29 cellular contexts compared by ENCODE assay signal in genomic region chr22:49010901-49011300, GRCh38.
A peak's percentile ranks its signal among the peaks of the same experiment; 100 is the strongest.
DNase-seq lines count a peak whose midpoint lies in the region; ATAC-seq, FAIRE-seq and TF ChIP-seq lines count a peak whose summit lies in the region.
"Had no signal": no experiment of that assay in that cellular context is flagged by ENCODE, and none has a peak within 500 bp of the region (broad histone marks: within the 10 kb centered on the region; RNA-seq: fewer than 3 reads in every experiment).

No MANE protein-coding gene starts in this region.

- ATAC-seq in right lobe of liver (no peak), HepG2 (no peak; the same call in 2 of the 3 replicates), natural killer cell (no peak), GM18519 (IDR thresholded peaks at IDR 0.05; ENCODE audit: low FRiP score, unreplicated experiment) (no peak)
- ATAC-seq: activated T-helper 17 cell treated with anti-CD3 and anti-CD28 coated beads, Interleukin-2, amount 50 U/mL, for 72 hours; left lung; naive thymus-derived CD4-positive, alpha-beta T cell; stimulated activated naive CD8-positive, alpha-beta T cell treated with anti-CD3 and anti-CD28 coated beads, Interleukin-15, Interleukin-2, amounts not matched to agents 100 U/mL and 50 U/mL, for 24 hours had no signal

- no peaks in the 10 kb centered on the region for H3K4me1 Mint-ChIP-seq in natural killer cell
- H3K4me1 Mint-ChIP-seq: activated B cell treated with CpG ODN at 0.5 μM for 24 hours; activated T-helper 17 cell treated with anti-CD3 and anti-CD28 coated beads, Interleukin-2, amount 50 U/mL, for 72 hours; CD8-positive, alpha-beta memory T cell; IgD-negative memory B cell; immature natural killer cell; naive thymus-derived CD4-positive, alpha-beta T cell had no signal

- POLR2A ChIA-PET in HepG2 (lab: Yijun Ruan, JAX), result no interaction called here

- H3K27me3 ChIP-seq in right lobe of liver (no peaks in the 10 kb centered on the region), HepG2 (ENCODE audit: control insufficient read depth in 1 of 2, insufficient read depth in 2 of 2, low read length in 2 of 2) (peaks cover 3 to 69% of the 10 kb centered on the region in 2 experiments; a peak in 4 of 5 replicates)
- H3K27me3 ChIP-seq: Peyer's patch, thyroid gland had no signal

- no peak for TF ChIP-seq EP300 in HepG2 (IDR thresholded peaks at IDR 0.05; ENCODE audit: low read depth in 2 of 2, low read length in 2 of 2)
- TF ChIP-seq EP300 in HepG2 (CRISPR knock-in tag; IDR thresholded peaks at IDR 0.05; ENCODE audit: borderline replicate concordance), result no peak

- in situ Hi-C loops in HepG2 (cut with HindIII; ENCODE audit: extremely low pct_ligation_motif_present, low pct_unique_long_range_greater_than_20kb), result no loop called here

- no TSS peak for BruUV-seq in HepG2 (replicated peaks; lab: Mats Ljungman, UMichigan)

- CTCF ChIA-PET in HepG2 (lab: Yijun Ruan, JAX; ENCODE audit: low intra/inter-chr PET ratio, low total read pairs), result no interaction called here

- H3K4me2 ChIP-seq in HepG2 (ENCODE audit: low read depth, low read length), result no peak overlapping the region

- TF ChIP-seq CTCF in right lobe of liver (IDR thresholded peaks at IDR 0.05) (no peak), HepG2 (CRISPR knock-in tag; IDR thresholded peaks at IDR 0.05) (no peak), kidney (IDR thresholded peaks at IDR 0.05; ENCODE audit: borderline replicate concordance, extremely low read depth, insufficient read depth) (no peak), natural killer cell (IDR thresholded peaks at IDR 0.05) (no peak)

- no peak overlapping the region for H3K4me3 Mint-ChIP-seq in natural killer cell
- H3K4me3 Mint-ChIP-seq: activated B cell treated with CpG ODN at 0.5 μM for 24 hours; activated naive CD8-positive, alpha-beta T cell; activated T-helper 17 cell treated with anti-CD3 and anti-CD28 coated beads, Interleukin-2, amount 50 U/mL, for 72 hours; CD8-positive, alpha-beta memory T cell; IgD-negative memory B cell; immature natural killer cell; naive thymus-derived CD4-positive, alpha-beta T cell had no signal

- H3K27me3 Mint-ChIP-seq in natural killer cell (ENCODE audit: low read depth in 2 of 2), result no peaks in the 10 kb centered on the region
- H3K27me3 Mint-ChIP-seq: activated B cell treated with CpG ODN at 0.5 μM for 24 hours; activated naive CD8-positive, alpha-beta T cell; IgD-negative memory B cell had no signal

- WGBS in right lobe of liver (ENCODE audit: insufficient coverage, low coverage, low lambda C conversion rate, missing lambda C conversion rate), result no CpG with 5 or more reads among the region's 12 CpGs
- WGBS in HepG2 (ENCODE audit: low lambda C conversion rate), result no CpG with 5 or more reads among the region's 12 CpGs

- H3K9ac ChIP-seq in HepG2 (ENCODE audit: insufficient read depth, low read depth, low read length) (no peak overlapping the region), kidney (ENCODE audit: low read length in 2 of 2) (no peak overlapping the region)

- H3K9me3 ChIP-seq in right lobe of liver, result no peaks in the 10 kb centered on the region
- no peaks in the 10 kb centered on the region for H3K9me3 ChIP-seq in HepG2 (ENCODE audit: low read length)
- no peaks in the 10 kb centered on the region for H3K9me3 ChIP-seq in kidney (ENCODE audit: control insufficient read depth in 1 of 2, low read length in 2 of 2)
- H3K9me3 ChIP-seq: left lung, Peyer's patch, thyroid gland had no signal

- H3K9me3 Mint-ChIP-seq in natural killer cell, result no peaks in the 10 kb centered on the region
- H3K9me3 Mint-ChIP-seq: activated B cell treated with CpG ODN at 0.5 μM for 24 hours; activated T-helper 17 cell treated with anti-CD3 and anti-CD28 coated beads, Interleukin-2, amount 50 U/mL, for 72 hours; CD8-positive, alpha-beta memory T cell; IgD-negative memory B cell; immature natural killer cell; naive thymus-derived CD4-positive, alpha-beta T cell had no signal

- no peaks in the 10 kb centered on the region for H4K20me1 ChIP-seq in HepG2 (ENCODE audit: insufficient read depth, low read length)

- H3K27ac Mint-ChIP-seq in natural killer cell, result no peak overlapping the region
- H3K27ac Mint-ChIP-seq: activated B cell treated with CpG ODN at 0.5 μM for 24 hours; activated naive CD8-positive, alpha-beta T cell; activated T-helper 17 cell treated with anti-CD3 and anti-CD28 coated beads, Interleukin-2, amount 50 U/mL, for 72 hours; CD8-positive, alpha-beta memory T cell; IgD-negative memory B cell; immature natural killer cell had no signal

- H3K36me3 ChIP-seq in right lobe of liver (no peaks in the 10 kb centered on the region), HepG2 (replicated peaks in 1 of 2; ENCODE audit: control insufficient read depth in 1 of 2, insufficient read depth in 2 of 2, low read length in 2 of 2) (no peaks in the 10 kb centered on the region), kidney (ENCODE audit: control insufficient read depth in 1 of 2, insufficient read depth in 2 of 2, low read length in 2 of 2) (no peaks in the 10 kb centered on the region)
- H3K36me3 ChIP-seq: left lung, Peyer's patch, thyroid gland had no signal

- no peaks in the 10 kb centered on the region for H3K36me3 Mint-ChIP-seq in natural killer cell
- H3K36me3 Mint-ChIP-seq: activated naive CD8-positive, alpha-beta T cell; CD8-positive, alpha-beta memory T cell; immature natural killer cell; naive thymus-derived CD4-positive, alpha-beta T cell had no signal

- no peaks in the 10 kb centered on the region for H3K4me1 ChIP-seq in right lobe of liver
- peaks cover 7% of the 10 kb centered on the region for H3K4me1 ChIP-seq in HepG2 (ENCODE audit: insufficient read depth, low read length)
- H3K4me1 ChIP-seq in kidney (ENCODE audit: control insufficient read depth in 1 of 2, insufficient read depth in 1 of 2, low read depth in 1 of 2, low read length in 2 of 2), result no peaks in the 10 kb centered on the region
- H3K4me1 ChIP-seq: left lung, Peyer's patch, thyroid gland had no signal

- no peak overlapping the region for H3K27ac ChIP-seq in right lobe of liver
- no peak overlapping the region for H3K27ac ChIP-seq in HepG2 (ENCODE audit: extremely low read length, insufficient read depth, low read length)
- no peak overlapping the region for H3K27ac ChIP-seq in kidney (ENCODE audit: low read depth in 2 of 2, low read length in 2 of 2)
- H3K27ac ChIP-seq: epithelial cell of prostate, left lung, Peyer's patch, thyroid gland had no signal

- no peak for TF ChIP-seq RAD21 in HepG2 (CRISPR knock-in tag; IDR thresholded peaks at IDR 0.05)

- FAIRE-seq in HepG2 (lab: Jason Lieb, UNC) (no peak), kidney (lab: Jason Lieb, UNC) (no peak)
- FAIRE-seq: colon, GM19239 had no signal

- H2AFZ ChIP-seq in HepG2 (ENCODE audit: low read length), result no peak overlapping the region

- intact Hi-C loops in right lobe of liver (cut with DNase I), result no loop called here
- intact Hi-C loops in HepG2 (cut with micrococcal nuclease; ENCODE audit: unreplicated experiment), result no loop called here
- intact Hi-C loops in kidney (cut with DNase I), result no loop called here
- intact Hi-C loops in natural killer cell (cut with micrococcal nuclease), result no loop called here

- DNase-seq in right lobe of liver (peak in 2 of 3 donors; percentile 24 to 27), HepG2 (ENCODE audit: low spot score) (no peak), kidney (peak; percentile 49), retina (peak; percentile 13), natural killer cell (no peak)
- no peak for DNase-seq in activated CD4-positive, CD25-positive, alpha-beta regulatory T cell (lab: John Stamatoyannopoulos, UW)
- DNase-seq: activated B cell treated with CpG ODN at 0.5 μM for 24 hours; activated CD4-positive, alpha-beta T cell treated with anti-CD3 and anti-CD28 coated beads, Interleukin-2, amount 50 U/mL, for 48 hours; CD8-positive, alpha-beta memory T cell; DMS 273 treated with DMSO at 0.1 percent for 48 hours; effector CD8-positive, alpha-beta T cell; immature natural killer cell; left lung; midbrain; naive thymus-derived CD4-positive, alpha-beta T cell; NCI-H2107; NCI-H446 treated with DMSO at 0.1 percent for 48 hours; NCI-H82; occipital lobe; Peyer's patch; stimulated activated naive CD8-positive, alpha-beta T cell treated with anti-CD3 and anti-CD28 coated beads, Interleukin-15, Interleukin-2, amounts not matched to agents 100 U/mL and 50 U/mL, for 24 hours; thyroid gland had no signal

- H3K79me2 ChIP-seq in HepG2 (ENCODE audit: insufficient read depth, low read length), result no peaks in the 10 kb centered on the region

- TF ChIP-seq POLR2A in right lobe of liver (IDR thresholded peaks at IDR 0.05), result no peak
- no peak for TF ChIP-seq POLR2A in HepG2 (IDR thresholded peaks at IDR 0.05; ENCODE audit: insufficient read depth in 1 of 2, low read depth in 2 of 2, low read length in 2 of 2)

- no peak overlapping the region for H3K4me3 ChIP-seq in right lobe of liver
- H3K4me3 ChIP-seq in HepG2 (replicated peaks in 1 of 3; ENCODE audit: insufficient read depth in 1 of 3, low read depth in 2 of 3, low read length in 3 of 3), result no peak overlapping the region
- no peak overlapping the region for H3K4me3 ChIP-seq in kidney (ENCODE audit: low read length in 2 of 2)
- H3K4me3 ChIP-seq: left lung, Peyer's patch, thyroid gland had no signal

TF ChIP-seq in HepG2, 621 proteins besides CTCF, POLR2A, EP300 and RAD21 (continues in another document):
- no peak for TF ChIP-seq ZNF513 (CRISPR knock-in tag; conservative IDR thresholded peaks at IDR 0.05)
- no peak for TF ChIP-seq FOXC1 (CRISPR knock-in tag; IDR thresholded peaks at IDR 0.05; ENCODE audit: borderline replicate concordance)
- TF ChIP-seq ZBTB7A (CRISPR knock-in tag; IDR thresholded peaks at IDR 0.05), result no peak
- TF ChIP-seq PBX3 (CRISPR knock-in tag; IDR thresholded peaks at IDR 0.05; ENCODE audit: borderline replicate concordance), result no peak

Comparison
In these comparisons a context has a peak if more than half of its experiments do, and no peak if none do; other contexts are left out.
1. DNase-seq: peak in right lobe of liver (2 of 3), kidney (single experiment) and retina (single experiment); none in HepG2 (single experiment), natural killer cell (single experiment) and activated CD4-positive, CD25-positive, alpha-beta regulatory T cell (0 of 4).